ENCODE assay signal across 1 cellular context in the genomic region with DNA sequence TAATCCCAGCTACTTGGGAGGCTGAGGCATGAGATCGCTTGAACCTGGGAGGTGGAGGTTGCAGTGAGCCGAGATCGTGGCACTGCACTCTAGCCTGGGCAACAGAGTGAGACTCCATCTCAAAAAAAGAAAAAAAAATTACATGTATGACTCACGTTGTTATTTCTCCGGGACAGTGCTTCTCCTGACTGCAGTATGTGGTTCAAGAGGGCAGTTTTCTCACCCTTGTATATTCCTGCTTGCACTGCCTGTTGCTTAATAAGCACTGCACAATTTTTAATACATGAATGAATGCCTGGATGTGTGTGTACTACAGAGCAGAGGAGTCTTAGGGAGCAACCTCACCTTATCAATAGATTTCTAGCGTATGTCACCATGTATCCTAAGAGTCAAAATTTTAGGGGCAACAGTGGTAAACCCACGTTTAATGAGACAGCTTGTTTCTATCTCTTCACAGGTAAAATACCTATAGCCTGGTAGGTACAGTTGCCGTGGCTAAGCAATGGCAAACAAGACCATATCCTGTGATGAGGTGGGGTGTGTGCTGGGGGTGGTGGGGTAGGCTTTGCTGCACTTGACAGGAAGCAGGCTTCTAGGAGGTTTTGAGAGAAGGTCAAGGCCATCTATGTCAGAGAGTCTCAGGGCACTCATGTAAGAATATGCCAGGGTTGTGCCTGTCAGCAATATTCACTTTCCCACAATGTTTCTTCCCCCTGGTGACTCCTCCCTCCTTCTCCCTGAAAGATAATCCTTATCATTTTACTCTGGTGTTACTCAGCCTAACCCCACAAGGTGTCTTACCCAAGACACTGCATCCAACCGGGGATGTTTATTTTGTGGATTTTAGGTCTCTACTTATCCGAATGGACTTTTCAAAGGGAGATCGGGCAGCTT.
TF ChIP-seq lines count a peak whose summit lies in the region.

No MANE protein-coding gene starts in this region.

TF ChIP-seq in GM23338, 12 proteins besides CTCF, POLR2A, EP300 and RAD21 (continued from another document):
- TF ChIP-seq, protein P1, sequence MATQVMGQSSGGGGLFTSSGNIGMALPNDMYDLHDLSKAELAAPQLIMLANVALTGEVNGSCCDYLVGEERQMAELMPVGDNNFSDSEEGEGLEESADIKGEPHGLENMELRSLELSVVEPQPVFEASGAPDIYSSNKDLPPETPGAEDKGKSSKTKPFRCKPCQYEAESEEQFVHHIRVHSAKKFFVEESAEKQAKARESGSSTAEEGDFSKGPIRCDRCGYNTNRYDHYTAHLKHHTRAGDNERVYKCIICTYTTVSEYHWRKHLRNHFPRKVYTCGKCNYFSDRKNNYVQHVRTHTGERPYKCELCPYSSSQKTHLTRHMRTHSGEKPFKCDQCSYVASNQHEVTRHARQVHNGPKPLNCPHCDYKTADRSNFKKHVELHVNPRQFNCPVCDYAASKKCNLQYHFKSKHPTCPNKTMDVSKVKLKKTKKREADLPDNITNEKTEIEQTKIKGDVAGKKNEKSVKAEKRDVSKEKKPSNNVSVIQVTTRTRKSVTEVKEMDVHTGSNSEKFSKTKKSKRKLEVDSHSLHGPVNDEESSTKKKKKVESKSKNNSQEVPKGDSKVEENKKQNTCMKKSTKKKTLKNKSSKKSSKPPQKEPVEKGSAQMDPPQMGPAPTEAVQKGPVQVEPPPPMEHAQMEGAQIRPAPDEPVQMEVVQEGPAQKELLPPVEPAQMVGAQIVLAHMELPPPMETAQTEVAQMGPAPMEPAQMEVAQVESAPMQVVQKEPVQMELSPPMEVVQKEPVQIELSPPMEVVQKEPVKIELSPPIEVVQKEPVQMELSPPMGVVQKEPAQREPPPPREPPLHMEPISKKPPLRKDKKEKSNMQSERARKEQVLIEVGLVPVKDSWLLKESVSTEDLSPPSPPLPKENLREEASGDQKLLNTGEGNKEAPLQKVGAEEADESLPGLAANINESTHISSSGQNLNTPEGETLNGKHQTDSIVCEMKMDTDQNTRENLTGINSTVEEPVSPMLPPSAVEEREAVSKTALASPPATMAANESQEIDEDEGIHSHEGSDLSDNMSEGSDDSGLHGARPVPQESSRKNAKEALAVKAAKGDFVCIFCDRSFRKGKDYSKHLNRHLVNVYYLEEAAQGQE (IDR thresholded peaks at IDR 0.05; ENCODE audit: unreplicated experiment), result no peak
- TF ChIP-seq EZH2 (IDR thresholded peaks at IDR 0.05; ENCODE audit: low read depth, unreplicated experiment) (no peak), STAT1 (IDR thresholded peaks at IDR 0.05; ENCODE audit: unreplicated experiment) (no peak), NANOG (IDR thresholded peaks at IDR 0.05; ENCODE audit: borderline replicate concordance) (no peak), CREB1 (CRISPR knock-in tag; IDR thresholded peaks at IDR 0.05; ENCODE audit: low read depth) (no peak), POLR2AphosphoS5 (IDR thresholded peaks at IDR 0.05; ENCODE audit: low read depth) (no peak), JUNB (IDR thresholded peaks at IDR 0.05; ENCODE audit: unreplicated experiment) (no peak), ZNF114 (CRISPR knock-in tag; IDR thresholded peaks at IDR 0.05) (no peak)
- TF ChIP-seq, protein P2, sequence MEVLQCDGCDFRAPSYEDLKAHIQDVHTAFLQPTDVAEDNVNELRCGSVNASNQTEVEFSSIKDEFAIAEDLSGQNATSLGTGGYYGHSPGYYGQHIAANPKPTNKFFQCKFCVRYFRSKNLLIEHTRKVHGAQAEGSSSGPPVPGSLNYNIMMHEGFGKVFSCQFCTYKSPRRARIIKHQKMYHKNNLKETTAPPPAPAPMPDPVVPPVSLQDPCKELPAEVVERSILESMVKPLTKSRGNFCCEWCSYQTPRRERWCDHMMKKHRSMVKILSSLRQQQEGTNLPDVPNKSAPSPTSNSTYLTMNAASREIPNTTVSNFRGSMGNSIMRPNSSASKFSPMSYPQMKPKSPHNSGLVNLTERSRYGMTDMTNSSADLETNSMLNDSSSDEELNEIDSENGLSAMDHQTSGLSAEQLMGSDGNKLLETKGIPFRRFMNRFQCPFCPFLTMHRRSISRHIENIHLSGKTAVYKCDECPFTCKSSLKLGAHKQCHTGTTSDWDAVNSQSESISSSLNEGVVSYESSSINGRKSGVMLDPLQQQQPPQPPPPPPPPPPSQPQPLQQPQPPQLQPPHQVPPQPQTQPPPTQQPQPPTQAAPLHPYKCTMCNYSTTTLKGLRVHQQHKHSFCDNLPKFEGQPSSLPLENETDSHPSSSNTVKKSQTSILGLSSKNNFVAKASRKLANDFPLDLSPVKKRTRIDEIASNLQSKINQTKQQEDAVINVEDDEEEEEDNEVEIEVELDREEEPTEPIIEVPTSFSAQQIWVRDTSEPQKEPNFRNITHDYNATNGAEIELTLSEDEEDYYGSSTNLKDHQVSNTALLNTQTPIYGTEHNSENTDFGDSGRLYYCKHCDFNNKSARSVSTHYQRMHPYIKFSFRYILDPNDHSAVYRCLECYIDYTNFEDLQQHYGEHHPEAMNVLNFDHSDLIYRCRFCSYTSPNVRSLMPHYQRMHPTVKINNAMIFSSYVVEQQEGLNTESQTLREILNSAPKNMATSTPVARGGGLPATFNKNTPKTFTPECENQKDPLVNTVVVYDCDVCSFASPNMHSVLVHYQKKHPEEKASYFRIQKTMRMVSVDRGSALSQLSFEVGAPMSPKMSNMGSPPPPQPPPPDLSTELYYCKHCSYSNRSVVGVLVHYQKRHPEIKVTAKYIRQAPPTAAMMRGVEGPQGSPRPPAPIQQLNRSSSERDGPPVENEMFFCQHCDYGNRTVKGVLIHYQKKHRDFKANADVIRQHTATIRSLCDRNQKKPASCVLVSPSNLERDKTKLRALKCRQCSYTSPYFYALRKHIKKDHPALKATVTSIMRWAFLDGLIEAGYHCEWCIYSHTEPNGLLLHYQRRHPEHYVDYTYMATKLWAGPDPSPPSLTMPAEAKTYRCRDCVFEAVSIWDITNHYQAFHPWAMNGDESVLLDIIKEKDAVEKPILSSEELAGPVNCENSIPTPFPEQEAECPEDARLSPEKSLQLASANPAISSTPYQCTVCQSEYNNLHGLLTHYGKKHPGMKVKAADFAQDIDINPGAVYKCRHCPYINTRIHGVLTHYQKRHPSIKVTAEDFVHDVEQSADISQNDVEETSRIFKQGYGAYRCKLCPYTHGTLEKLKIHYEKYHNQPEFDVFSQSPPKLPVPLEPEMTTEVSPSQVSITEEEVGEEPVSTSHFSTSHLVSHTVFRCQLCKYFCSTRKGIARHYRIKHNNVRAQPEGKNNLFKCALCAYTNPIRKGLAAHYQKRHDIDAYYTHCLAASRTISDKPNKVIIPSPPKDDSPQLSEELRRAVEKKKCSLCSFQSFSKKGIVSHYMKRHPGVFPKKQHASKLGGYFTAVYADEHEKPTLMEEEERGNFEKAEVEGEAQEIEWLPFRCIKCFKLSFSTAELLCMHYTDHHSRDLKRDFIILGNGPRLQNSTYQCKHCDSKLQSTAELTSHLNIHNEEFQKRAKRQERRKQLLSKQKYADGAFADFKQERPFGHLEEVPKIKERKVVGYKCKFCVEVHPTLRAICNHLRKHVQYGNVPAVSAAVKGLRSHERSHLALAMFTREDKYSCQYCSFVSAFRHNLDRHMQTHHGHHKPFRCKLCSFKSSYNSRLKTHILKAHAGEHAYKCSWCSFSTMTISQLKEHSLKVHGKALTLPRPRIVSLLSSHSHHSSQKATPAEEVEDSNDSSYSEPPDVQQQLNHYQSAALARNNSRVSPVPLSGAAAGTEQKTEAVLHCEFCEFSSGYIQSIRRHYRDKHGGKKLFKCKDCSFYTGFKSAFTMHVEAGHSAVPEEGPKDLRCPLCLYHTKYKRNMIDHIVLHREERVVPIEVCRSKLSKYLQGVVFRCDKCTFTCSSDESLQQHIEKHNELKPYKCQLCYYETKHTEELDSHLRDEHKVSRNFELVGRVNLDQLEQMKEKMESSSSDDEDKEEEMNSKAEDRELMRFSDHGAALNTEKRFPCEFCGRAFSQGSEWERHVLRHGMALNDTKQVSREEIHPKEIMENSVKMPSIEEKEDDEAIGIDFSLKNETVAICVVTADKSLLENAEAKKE (CRISPR knock-in tag; IDR thresholded peaks at IDR 0.05), result no peak
- TF ChIP-seq, protein P3, sequence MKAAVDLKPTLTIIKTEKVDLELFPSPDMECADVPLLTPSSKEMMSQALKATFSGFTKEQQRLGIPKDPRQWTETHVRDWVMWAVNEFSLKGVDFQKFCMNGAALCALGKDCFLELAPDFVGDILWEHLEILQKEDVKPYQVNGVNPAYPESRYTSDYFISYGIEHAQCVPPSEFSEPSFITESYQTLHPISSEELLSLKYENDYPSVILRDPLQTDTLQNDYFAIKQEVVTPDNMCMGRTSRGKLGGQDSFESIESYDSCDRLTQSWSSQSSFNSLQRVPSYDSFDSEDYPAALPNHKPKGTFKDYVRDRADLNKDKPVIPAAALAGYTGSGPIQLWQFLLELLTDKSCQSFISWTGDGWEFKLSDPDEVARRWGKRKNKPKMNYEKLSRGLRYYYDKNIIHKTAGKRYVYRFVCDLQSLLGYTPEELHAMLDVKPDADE (IDR thresholded peaks at IDR 0.05), result no peak
